Comparison of ENCODE assay signal across 8 cellular contexts in the genomic region with DNA sequence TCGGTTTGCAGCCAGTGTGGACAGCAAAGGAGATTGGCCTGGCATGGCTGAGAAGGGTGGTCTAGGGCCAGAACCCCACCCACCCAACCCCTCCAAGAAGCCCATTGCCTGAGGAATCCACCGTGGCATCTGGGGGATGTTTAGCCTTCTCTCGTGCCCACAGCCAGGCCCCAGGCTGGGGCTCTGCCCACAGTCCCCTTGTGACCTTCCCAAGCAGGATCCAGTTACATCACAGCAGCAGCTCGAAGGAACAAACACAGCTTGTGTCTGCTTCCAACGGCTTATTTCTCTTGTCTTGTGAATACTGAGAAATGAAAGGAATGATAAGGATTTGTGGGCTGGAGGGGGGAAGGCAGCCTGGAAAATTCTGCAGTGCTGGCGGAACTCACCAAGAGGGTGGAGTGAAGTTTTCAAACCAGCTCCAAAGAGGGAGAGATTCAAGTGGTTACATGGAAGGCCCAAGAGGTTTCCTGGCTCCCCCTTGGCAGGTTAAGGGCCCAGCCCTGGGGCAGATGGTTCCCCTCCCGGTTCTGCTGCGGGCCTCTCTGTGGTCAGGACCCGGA.
DNase-seq lines count a peak whose midpoint lies in the region; ATAC-seq and TF ChIP-seq lines count a peak whose summit lies in the region.

No MANE protein-coding gene starts in this region.

- H3K27ac ChIP-seq in PC-9 (no peak overlapping the region), osteoblast (ENCODE audit: low read depth, low read length) (peak overlapping the region; percentile 94)

- H2AFZ ChIP-seq in PC-9, result no peak overlapping the region
- H2AFZ ChIP-seq in osteoblast (ENCODE audit: low read length), result peak overlapping the region; percentile 61

- no peaks in the 10 kb centered on the region for H3K27me3 Mint-ChIP-seq in activated CD4-positive, alpha-beta memory T cell treated with anti-CD3 and anti-CD28 coated beads, Interleukin-2, amount 10 ng/mL, durations not matched to agents 7 days and 5 days

- H3K4me2 ChIP-seq in PC-9 (0 out of 2 replicates have a peak overlapping the region, but pooled peaks have one; percentile 15), osteoblast (ENCODE audit: insufficient read depth, low read length) (peak overlapping the region; percentile 44)

- no peak for ATAC-seq in activated naive CD4-positive, alpha-beta T cell treated with anti-CD3 and anti-CD28 coated beads, Interleukin-2, amount 50 U/mL, for 72 hours

- no peaks in the 10 kb centered on the region for H3K36me3 ChIP-seq in PC-9 (ENCODE audit: low read depth)
- H3K36me3 ChIP-seq in osteoblast (ENCODE audit: insufficient read depth, low read length), result no peaks in the 10 kb centered on the region

- H3K27ac Mint-ChIP-seq in activated naive CD4-positive, alpha-beta T cell treated with anti-CD3 and anti-CD28 coated beads, Interleukin-2, amount 50 U/mL, for 72 hours, result peak overlapping the region in 1 of 2 donors; percentile 32
- no peak overlapping the region for H3K27ac Mint-ChIP-seq in activated CD4-positive, alpha-beta memory T cell treated with anti-CD3 and anti-CD28 coated beads, Interleukin-2, amount 10 ng/mL, durations not matched to agents 7 days and 5 days

- no peak overlapping the region for H3K4me3 Mint-ChIP-seq in activated CD4-positive, alpha-beta memory T cell treated with anti-CD3 and anti-CD28 coated beads, Interleukin-2, amount 10 ng/mL, durations not matched to agents 7 days and 5 days

- no peaks in the 10 kb centered on the region for H3K4me1 Mint-ChIP-seq in activated CD4-positive, alpha-beta memory T cell treated with anti-CD3 and anti-CD28 coated beads, Interleukin-2, amount 10 ng/mL, durations not matched to agents 7 days and 5 days

- peaks cover 0 to 3% of the 10 kb centered on the region in 2 donors for H3K9me3 Mint-ChIP-seq in activated naive CD4-positive, alpha-beta T cell treated with anti-CD3 and anti-CD28 coated beads, Interleukin-2, amount 50 U/mL, for 72 hours
- H3K9me3 Mint-ChIP-seq in activated CD4-positive, alpha-beta memory T cell treated with anti-CD3 and anti-CD28 coated beads, Interleukin-2, amount 10 ng/mL, durations not matched to agents 7 days and 5 days, result no peaks in the 10 kb centered on the region

- intact Hi-C loops in PC-9 (cut with micrococcal nuclease; ENCODE audit: unreplicated experiment), result no loop called here

- H3K4me1 ChIP-seq in PC-9 (replicated peaks; ENCODE audit: insufficient read depth), result peaks cover 4% of the 10 kb centered on the region; the same call in 1 of the 2 replicates
- H3K4me1 ChIP-seq in osteoblast (ENCODE audit: insufficient read depth, low read length), result peaks cover 21% of the 10 kb centered on the region

- H3K4me3 ChIP-seq in AG09309 (ENCODE audit: control insufficient read depth, low read depth, low read length) (no peak overlapping the region), PC-9 (no peak overlapping the region), osteoblast (ENCODE audit: insufficient read depth, low read length) (peak overlapping the region; percentile 20)

- BruUV-seq in PC-9 (replicated peaks; lab: Mats Ljungman, UMichigan), result no TSS peak

- H3K27me3 ChIP-seq in PC-9 (ENCODE audit: insufficient read depth, low read depth) (no peaks in the 10 kb centered on the region), osteoblast (ENCODE audit: insufficient read depth, low read length) (no peaks in the 10 kb centered on the region)

- H3K36me3 Mint-ChIP-seq in activated naive CD4-positive, alpha-beta T cell treated with anti-CD3 and anti-CD28 coated beads, Interleukin-2, amount 50 U/mL, for 72 hours, result no peaks in the 10 kb centered on the region
- no peaks in the 10 kb centered on the region for H3K36me3 Mint-ChIP-seq in activated CD4-positive, alpha-beta memory T cell treated with anti-CD3 and anti-CD28 coated beads, Interleukin-2, amount 10 ng/mL, durations not matched to agents 7 days and 5 days (ENCODE audit: low read depth)

- CTCF ChIA-PET in PC-9 (lab: Charles Lee), result interaction anchor here (0.7 kb wide), 1 partner anchor 53 kb away, joined by 4 read pairs; no protein-coding TSS in a partner anchor
- CTCF ChIA-PET in activated CD4-positive, alpha-beta memory T cell treated with anti-CD3 and anti-CD28 coated beads, Interleukin-2, amount 10 ng/mL, durations not matched to agents 7 days and 5 days (lab: Charles Lee), result no interaction called here

- H4K20me1 ChIP-seq in PC-9 (ENCODE audit: insufficient read depth) (no peaks in the 10 kb centered on the region), osteoblast (ENCODE audit: insufficient read depth, low read length) (no peaks in the 10 kb centered on the region)

- TF ChIP-seq CTCF in AG09309 (IDR thresholded peaks at IDR 0.05; ENCODE audit: control insufficient read depth, insufficient read depth, low read depth, low read length, missing control alignments) (no peak), PC-9 (conservative IDR thresholded peaks at IDR 0.05) (no peak), osteoblast (IDR thresholded peaks at IDR 0.05; ENCODE audit: extremely low read depth, low read depth, low read length) (no peak)

- no peaks in the 10 kb centered on the region for H3K9me2 ChIP-seq in PC-9 (ENCODE audit: insufficient read depth)

- no peaks in the 10 kb centered on the region for H3F3A ChIP-seq in PC-9 (ENCODE audit: insufficient read depth, low read depth)

- no peaks in the 10 kb centered on the region for H3K9me3 ChIP-seq in PC-9 (ENCODE audit: insufficient read depth, low read depth)
- no peaks in the 10 kb centered on the region for H3K9me3 ChIP-seq in osteoblast (ENCODE audit: low read depth, low read length)

- POLR2A ChIA-PET in PC-9 (lab: Charles Lee; ENCODE audit: unreplicated experiment), result interaction anchor here (0.5 to 1.0 kb wide), 2 partner anchors 39 to 48 kb away, joined by 4 to 6 read pairs; no protein-coding TSS in a partner anchor
- POLR2A ChIA-PET in activated CD4-positive, alpha-beta memory T cell treated with anti-CD3 and anti-CD28 coated beads, Interleukin-2, amount 10 ng/mL, durations not matched to agents 7 days and 5 days (lab: Charles Lee), result no interaction called here

- peak; percentile 90 for DNase-seq in AG09309 (ENCODE audit: low read depth)
- DNase-seq in PC-9, result peak in 1 of 2 experiments; percentile 46
- peak; percentile 74 for DNase-seq in fibroblast of the conjunctiva (ENCODE audit: low read depth)
- peak; percentile 98 for DNase-seq in osteoblast (ENCODE audit: insufficient read length, low spot score, missing footprints)
- no peak for DNase-seq in stimulated activated naive CD4-positive, alpha-beta T cell treated with Interleukin-2 at 50 U/mL for 16 hours (lab: John Stamatoyannopoulos, UW)
- DNase-seq in HPDE6-E6E7 (ENCODE audit: extremely low spot score), result no peak
- no peak for DNase-seq in activated naive CD4-positive, alpha-beta T cell treated with anti-CD3 and anti-CD28 coated beads, Interleukin-2, amount 50 U/mL, for 72 hours (ENCODE audit: low spot score in 2 of 2)
- no peak for DNase-seq in activated CD4-positive, alpha-beta memory T cell treated with anti-CD3 and anti-CD28 coated beads, Interleukin-2, amount 10 ng/mL, durations not matched to agents 7 days and 5 days

- no peaks in the 10 kb centered on the region for H3K79me2 ChIP-seq in PC-9 (ENCODE audit: low read depth)
- H3K79me2 ChIP-seq in osteoblast (ENCODE audit: insufficient read depth, low read length), result no peaks in the 10 kb centered on the region

Comparison
In these comparisons a context has a peak if more than half of its experiments do, and no peak if none do; other contexts are left out.
1. DNase-seq: peak in AG09309 (single experiment), fibroblast of the conjunctiva (single experiment) and osteoblast (single experiment); none in stimulated activated naive CD4-positive, alpha-beta T cell treated with Interleukin-2 at 50 U/mL for 16 hours (single experiment), HPDE6-E6E7 (single experiment), activated naive CD4-positive, alpha-beta T cell treated with anti-CD3 and anti-CD28 coated beads, Interleukin-2, amount 50 U/mL, for 72 hours (0 of 2) and activated CD4-positive, alpha-beta memory T cell treated with anti-CD3 and anti-CD28 coated beads, Interleukin-2, amount 10 ng/mL, durations not matched to agents 7 days and 5 days (single experiment).